ENCODE assay signal across 16 cellular contexts in the genomic region with DNA sequence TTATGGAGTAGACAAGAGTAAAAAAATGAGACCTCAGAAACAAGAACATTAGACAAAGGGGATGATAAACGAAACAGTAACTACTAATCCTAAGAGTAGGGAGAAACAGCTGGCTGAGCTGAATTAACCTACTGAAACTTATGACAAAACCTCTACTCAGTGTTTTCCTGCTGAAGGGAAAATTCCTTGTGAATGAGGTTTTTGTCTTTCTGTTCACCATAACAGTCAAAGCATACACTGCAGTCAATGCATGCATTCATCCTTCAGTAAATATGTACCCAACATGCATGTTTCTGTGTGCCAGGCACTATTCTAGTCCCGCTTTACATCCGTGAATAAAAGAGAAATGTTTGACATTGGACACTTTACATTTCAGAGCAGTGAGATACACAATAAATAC.
"Had no signal": no experiment of that assay in that cellular context is flagged by ENCODE, and none has a peak within 500 bp of the region (broad histone marks: within the 10 kb centered on the region; RNA-seq: fewer than 3 reads in every experiment).

No MANE protein-coding gene starts in this region.

- DNase-seq: colonic mucosa; effector memory CD4-positive, alpha-beta T cell; erythroblast; esophagus squamous epithelium; kidney; mesenchymal stem cell; naive thymus-derived CD8-positive, alpha-beta T cell; nephron progenitor cell; occipital lobe; ovary; right lobe of liver; small intestine; stimulated activated CD4-positive, alpha-beta T cell treated with anti-CD3 and anti-CD28 coated beads, Interleukin-15, amount 100 ng/mL, for 24 hours; stimulated activated CD4-positive, alpha-beta T cell treated with anti-CD3 and anti-CD28 coated beads, Interleukin-2, amount 100 ng/mL, for 48 hours; stimulated activated naive B cell treated with anti-CD40 and anti-IgM and Interleukin-4, amounts not matched to agents 10 μg/mL and 1 μg/mL and 100 μg/mL, for 72 hours; transverse colon had no signal
